Comparison of ENCODE assay signal across 10 cellular contexts in the genomic region with DNA sequence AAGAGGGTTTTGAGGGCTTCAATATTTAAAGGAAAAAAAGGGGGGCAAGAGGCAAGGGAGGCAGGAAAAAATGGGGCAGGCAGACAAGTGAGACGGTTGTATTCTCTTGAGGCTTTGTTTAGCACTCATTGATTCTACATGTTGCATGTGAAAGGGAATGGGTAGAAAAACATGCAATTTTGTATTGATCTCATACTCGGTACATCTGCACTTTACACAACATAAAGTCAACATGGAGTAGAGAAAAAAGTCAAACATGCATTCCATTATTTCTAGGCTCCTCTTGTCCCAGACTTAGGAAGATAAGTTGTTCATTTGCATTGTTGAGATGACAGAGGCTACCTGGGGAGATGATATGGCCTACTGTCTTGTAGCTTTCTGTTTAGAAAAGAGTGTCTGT. TPM values are rescaled to one million over a fixed set of nuclear protein-coding genes. Genes with fewer than 3 reads are reported as not detected.
"Had no signal": no experiment of that assay in that cellular context is flagged by ENCODE, and none has a peak within 500 bp of the region (broad histone marks: within the 10 kb centered on the region; RNA-seq: fewer than 3 reads in every experiment).

No MANE protein-coding gene starts in this region.

- H3K36me3 ChIP-seq: HAP-1 had no signal

- DNase-seq: GM23248, GOT3, H7, H9, HFFc6 had no signal

- H3K9me3 ChIP-seq: HAP-1 had no signal

- H3K4me1 ChIP-seq: HAP-1 had no signal

- H3K9ac ChIP-seq: GM23248 had no signal

- H2AFZ ChIP-seq: GM23248, GM23338 had no signal

- ATAC-seq: GM23338, HCT116 had no signal

- H3K4me3 ChIP-seq: GM23248, GM23338, HAP-1 had no signal

- H3K4me2 ChIP-seq: GM23338 had no signal

- FAIRE-seq: H1, H54 had no signal

- H3K27ac ChIP-seq: GM23248 had no signal

RNA-seq across cellular contexts. Expression of gene DDX3Y, which starts 36.7 kb away (rescaled TPM):
- total RNA-seq: H7, H9 had no signal
